8 cellular contexts compared by ENCODE assay signal in the genomic region with DNA sequence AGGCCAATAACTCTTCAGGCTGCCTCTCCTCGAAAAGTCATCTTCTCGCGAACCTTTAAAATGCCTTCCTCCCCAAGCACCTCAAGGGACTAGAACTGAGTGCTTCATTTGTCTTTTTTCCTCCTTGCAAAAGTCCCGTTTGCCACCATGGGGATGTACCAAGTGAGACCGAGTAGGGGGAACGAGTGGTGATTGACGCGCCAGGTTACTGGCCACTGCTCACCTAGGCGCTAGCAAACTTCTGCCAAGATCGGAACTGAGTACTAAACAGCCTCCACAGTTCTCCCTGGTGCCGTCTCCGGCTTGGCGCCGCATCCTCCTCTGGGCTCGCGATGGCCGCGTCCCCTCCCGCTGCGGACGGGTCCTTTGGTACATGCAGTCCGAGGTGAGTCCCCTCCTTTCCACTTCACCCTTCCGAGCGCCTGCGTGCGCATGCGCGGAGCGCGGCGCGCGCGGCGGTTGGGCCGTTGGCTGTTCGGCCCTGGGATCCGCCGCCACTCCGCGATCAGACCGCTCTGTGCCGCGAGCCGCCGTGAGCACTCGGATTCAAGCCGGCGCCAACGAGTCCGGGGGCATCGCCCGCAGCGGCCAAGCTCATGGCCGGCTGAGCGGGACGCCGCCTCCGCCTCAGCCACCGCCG. TPM values are rescaled to one million over a fixed set of nuclear protein-coding genes. Genes with fewer than 3 reads are reported as not detected.
A peak's percentile ranks its signal among the peaks of the same experiment; 100 is the strongest.
DNase-seq lines count a peak whose midpoint lies in the region; ATAC-seq, FAIRE-seq and TF ChIP-seq lines count a peak whose summit lies in the region.

A gene (plus strand): TSS at position 402 of the 640 bp plus-strand sequence. CDS start 4,877 bp downstream, outside the sequence.

- dilution Hi-C loops in keratinocyte (cut with MboI; ENCODE audit: extremely low pct_ligation_motif_present, low sequenced_read_pairs): no loop called here

- POLR2A ChIA-PET in AG04450 (lab: Yijun Ruan, JAX): interaction anchor here (0.5 to 2.0 kb wide), 11 partner anchors 10 to 1460 kb away, joined by 3 to 14 read pairs (median 4); a partner anchor contains a TSS

- H3K4me2 ChIP-seq in keratinocyte (ENCODE audit: control insufficient read depth, extremely low read depth, insufficient read depth, low read depth, low read length): peak within 1 kb of the TSS; percentile 94

- H3K79me2 ChIP-seq in keratinocyte (ENCODE audit: control insufficient read depth, insufficient read depth, low read length): peaks cover 43% of the 10 kb centered on the region

- H3K9ac ChIP-seq in keratinocyte (ENCODE audit: control insufficient read depth, extremely low read depth, insufficient read depth, low read length): peak within 1 kb of the TSS; percentile 94

- CTCF ChIA-PET in AG04450 (lab: Charles Lee): interaction anchor here (1.1 kb wide), 1 partner anchor 166 kb away, joined by 4 read pairs; no protein-coding TSS in a partner anchor

- no peaks in the 10 kb centered on the region for H3K9me3 ChIP-seq in AG04450 (ENCODE audit: control insufficient read depth, insufficient read depth, low read length)
- H3K9me3 ChIP-seq in keratinocyte (ENCODE audit: control insufficient read depth, low read depth, low read length): no peaks in the 10 kb centered on the region

- ATAC-seq in GM18907 (IDR thresholded peaks at IDR 0.05; ENCODE audit: unreplicated experiment) (peak; percentile 52), HG03139 (IDR thresholded peaks at IDR 0.05; ENCODE audit: unreplicated experiment) (peak; percentile 21)

- H3K27ac ChIP-seq in AG04450 (ENCODE audit: low read depth, low read length) (peak within 1 kb of the TSS; percentile 92), keratinocyte (ENCODE audit: control insufficient read depth, insufficient read depth, low read length) (peak within 1 kb of the TSS; percentile 99)

- peaks cover 31% of the 10 kb centered on the region for H4K20me1 ChIP-seq in keratinocyte (ENCODE audit: control insufficient read depth, extremely low read depth, insufficient read depth, low read length)

- peak within 1 kb of the TSS; percentile 72 for H3K4me3 ChIP-seq in AG04450 (ENCODE audit: low read depth, low read length)
- H3K4me3 ChIP-seq in keratinocyte (ENCODE audit: control insufficient read depth in 2 of 3, extremely low read depth in 1 of 3, insufficient read depth in 2 of 3, low read depth in 1 of 3, low read length in 3 of 3): peak within 1 kb of the TSS; percentile 62 to 95 (median 82)

- peak within 1 kb of the TSS; percentile 99 for H2AFZ ChIP-seq in keratinocyte (ENCODE audit: control insufficient read depth, low read length)

- no peak for TF ChIP-seq CTCF in AG04450 (IDR thresholded peaks at IDR 0.05; ENCODE audit: low read depth, low read length)
- no peak for TF ChIP-seq CTCF in keratinocyte (optimal IDR thresholded peaks at IDR 0.05 in 1 of 3, IDR thresholded peaks at IDR 0.05 in 1 of 3, conservative IDR thresholded peaks at IDR 0.05 in 1 of 3; ENCODE audit: extremely low read depth in 1 of 3, insufficient read depth in 2 of 3, low read length in 3 of 3)

- H3K4me1 ChIP-seq in keratinocyte (ENCODE audit: control insufficient read depth, extremely low read depth, insufficient read depth, low read length): peaks cover 34% of the 10 kb centered on the region

- no peak for DNase-seq in AG04450 (ENCODE audit: low read depth, low spot score)
- DNase-seq in NCI-H2227 (lab: John Stamatoyannopoulos, UW; ENCODE audit: unreplicated experiment): peak; percentile 93
- peak; percentile 44 for DNase-seq in activated CD4-positive, CD25-positive, alpha-beta regulatory T cell treated with anti-CD3 and anti-CD28 coated beads, Interleukin-2, amount 50 U/mL, for 16 hours (ENCODE audit: low read depth, low spot score)
- DNase-seq in central memory CD4-positive, alpha-beta T cell: peak; percentile 88
- peak; percentile 50 for DNase-seq in keratinocyte (ENCODE audit: low read depth, low spot score)
- DNase-seq in stimulated activated CD4-positive, alpha-beta T cell treated with anti-CD3 and anti-CD28 coated beads, Interleukin-15, amount 100 ng/mL, for 1 hour (ENCODE audit: low read depth in 1 of 2, low spot score in 1 of 2): peak; percentile 51 to 53

- peak; percentile 17 for FAIRE-seq in keratinocyte (lab: Jason Lieb, UNC)

- H3K36me3 ChIP-seq in keratinocyte (ENCODE audit: control insufficient read depth in 2 of 2, extremely low read depth in 1 of 2, insufficient read depth in 2 of 2, low read length in 2 of 2): peaks cover 24 to 35% of the 10 kb centered on the region in 2 experiments

- no peaks in the 10 kb centered on the region for H3K9me1 ChIP-seq in keratinocyte (ENCODE audit: control insufficient read depth, extremely low read depth, insufficient read depth, low read length)

- H3K27me3 ChIP-seq in AG04450 (ENCODE audit: control insufficient read depth, insufficient read depth, low read length) (no peaks in the 10 kb centered on the region), keratinocyte (ENCODE audit: control insufficient read depth, extremely low read depth, insufficient read depth, low read length) (no peaks in the 10 kb centered on the region)

RNA-seq across cellular contexts. Expression of the gene that starts here (rescaled TPM):
- 89.9 and 106 TPM in 2 replicates for polyA plus RNA-seq in AG04450 (2011; rRNA removed)
- polyA minus RNA-seq in AG04450 (2011; rRNA and poly(A)+ RNA removed): 145 and 179 TPM in 2 replicates
- 79.3 to 134 TPM (median 89.5 TPM) in 3 replicates for polyA plus RNA-seq in keratinocyte
- polyA plus RNA-seq in keratinocyte (2011; ENCODE audit: low read depth): 30.6 TPM
- 84.7 and 114 TPM in 2 replicates for polyA plus RNA-seq in keratinocyte (2011; cell fraction: cytosol; rRNA removed)
- 143 and 164 TPM in 2 replicates for polyA plus RNA-seq in keratinocyte (2011; cell fraction: nucleus; rRNA removed)
- polyA plus RNA-seq in keratinocyte (2012; ENCODE audit: low replicate concordance): 72.5 and 114 TPM in 2 replicates
- 149 to 317 TPM (median 178 TPM) in 3 replicates for polyA minus RNA-seq in keratinocyte
- 175 TPM for polyA minus RNA-seq in keratinocyte (2011; cell fraction: cytosol; rRNA and poly(A)+ RNA removed)
- polyA minus RNA-seq in keratinocyte (2011; cell fraction: nucleus; rRNA and poly(A)+ RNA removed): 54.2 and 64.8 TPM in 2 replicates
